ENCODE assay signal across 20 cellular contexts in genomic region chr4:8235224-8235623, GRCh38. TPM values are rescaled to one million over a fixed set of nuclear protein-coding genes. Genes with fewer than 3 reads are reported as not detected.
DNase-seq lines count a peak whose midpoint lies in the region; ATAC-seq and TF ChIP-seq lines count a peak whose summit lies in the region.
"Had no signal": no experiment of that assay in that cellular context is flagged by ENCODE, and none has a peak within 500 bp of the region (broad histone marks: within the 10 kb centered on the region; RNA-seq: fewer than 3 reads in every experiment).

No MANE protein-coding gene starts in this region.

- no peak overlapping the region for H2BK12ac ChIP-seq in mesenchymal stem cell (ENCODE audit: low read length in 2 of 2)

- H2BK15ac ChIP-seq in mesenchymal stem cell (ENCODE audit: low read depth, poor library complexity, severe bottlenecking) = no peak overlapping the region

- peaks cover 10 to 19% (median 10%) of the 10 kb centered on the region in 3 donors for H3K4me1 Mint-ChIP-seq in IgD-negative memory B cell
- no peaks in the 10 kb centered on the region for H3K4me1 Mint-ChIP-seq in progenitor cell of endocrine pancreas (ENCODE audit: low read depth)

- peaks cover 18 to 75% of the 10 kb centered on the region in 2 experiments for H3K36me3 ChIP-seq in mesenchymal stem cell (ENCODE audit: control insufficient read depth in 1 of 2, insufficient read depth in 2 of 2, low read depth in 1 of 2, low read length in 2 of 2)
- peaks cover 67% of the 10 kb centered on the region for H3K36me3 ChIP-seq in lower lobe of right lung

- H3K4me3 ChIP-seq in mesenchymal stem cell (ENCODE audit: insufficient read depth in 1 of 2, low read depth in 1 of 2, low read length in 2 of 2) (no peak overlapping the region), lower lobe of right lung (no peak overlapping the region)
- H3K4me3 ChIP-seq: BLaER1, K562 had no signal

- TF ChIP-seq CTCF in progenitor cell of endocrine pancreas (IDR thresholded peaks at IDR 0.05; ENCODE audit: unreplicated experiment) (no peak), lower lobe of right lung (IDR thresholded peaks at IDR 0.05) (no peak)

- H3K27me3 Mint-ChIP-seq in IgD-negative memory B cell (no peaks in the 10 kb centered on the region), progenitor cell of endocrine pancreas (no peaks in the 10 kb centered on the region)

- no peak overlapping the region for H3K18ac ChIP-seq in mesenchymal stem cell (ENCODE audit: low read depth in 1 of 2, low read length in 2 of 2)

- H3K23ac ChIP-seq in mesenchymal stem cell (ENCODE audit: low read length in 2 of 2) = no peak overlapping the region

- peak overlapping the region in 2 of 3 donors; percentile 3 to 50 for H3K27ac Mint-ChIP-seq in IgD-negative memory B cell
- no peak overlapping the region for H3K27ac Mint-ChIP-seq in progenitor cell of endocrine pancreas
- H3K27ac Mint-ChIP-seq: HFFc6; T-helper 1 cell treated with Interleukin-12 subunit alpha and Interleukin-12 subunit beta and Interleukin-4 antibody, amounts not matched to agents 30 μg/mL and 1 μg/mL, for 36 hours had no signal

- H3K27me3 ChIP-seq in mesenchymal stem cell (ENCODE audit: control insufficient read depth in 1 of 2, insufficient read depth in 1 of 2, low read length in 2 of 2) = no peaks in the 10 kb centered on the region
- no peaks in the 10 kb centered on the region for H3K27me3 ChIP-seq in lower lobe of right lung (ENCODE audit: low read depth)
- H3K27me3 ChIP-seq: BLaER1 had no signal

- no peak overlapping the region for H3K4ac ChIP-seq in mesenchymal stem cell (ENCODE audit: low read depth in 1 of 2, low read length in 2 of 2)

- H4K91ac ChIP-seq in mesenchymal stem cell (ENCODE audit: low read length) = peak overlapping the region; percentile 11

- no peak overlapping the region for H3K4me2 ChIP-seq in mesenchymal stem cell (ENCODE audit: low read length, poor library complexity, severe bottlenecking)
- H3K4me2 ChIP-seq: BLaER1 had no signal

- H3K79me1 ChIP-seq in mesenchymal stem cell (replicated peaks; ENCODE audit: low read length, poor library complexity, severe bottlenecking) = no peaks in the 10 kb centered on the region

- H3K27ac ChIP-seq in mesenchymal stem cell (ENCODE audit: low read length, poor library complexity, severe bottlenecking) (no peak overlapping the region), lower lobe of right lung (no peak overlapping the region)

- intact Hi-C loops in lower lobe of right lung (cut with DNase I) = no loop called here

- H3K9me3 Mint-ChIP-seq in IgD-negative memory B cell (no peaks in the 10 kb centered on the region), progenitor cell of endocrine pancreas (ENCODE audit: low read depth) (no peaks in the 10 kb centered on the region)
- H3K9me3 Mint-ChIP-seq: HFFc6; T-helper 1 cell treated with Interleukin-12 subunit alpha and Interleukin-12 subunit beta and Interleukin-4 antibody, amounts not matched to agents 30 μg/mL and 1 μg/mL, for 36 hours had no signal

- 87% methylated on average over 13 of the region's 13 CpGs for WGBS in mesenchymal stem cell

- no peak overlapping the region for H3K14ac ChIP-seq in mesenchymal stem cell (ENCODE audit: low read length in 2 of 2)

- H3K4me1 ChIP-seq in mesenchymal stem cell (ENCODE audit: control insufficient read depth, insufficient read depth, low read depth, low read length) (peaks cover 23% of the 10 kb centered on the region), lower lobe of right lung (no peaks in the 10 kb centered on the region)

- H3K4me3 Mint-ChIP-seq in IgD-negative memory B cell (peak overlapping the region in 1 of 4 donors; percentile 27), progenitor cell of endocrine pancreas (ENCODE audit: low read depth) (no peak overlapping the region)
- H3K4me3 Mint-ChIP-seq: HFFc6; T-helper 1 cell treated with Interleukin-12 subunit alpha and Interleukin-12 subunit beta and Interleukin-4 antibody, amounts not matched to agents 30 μg/mL and 1 μg/mL, for 36 hours had no signal

- no peak for ATAC-seq in GM21737 (IDR thresholded peaks at IDR 0.05; ENCODE audit: unreplicated experiment)
- ATAC-seq in lower lobe of right lung = no peak
- ATAC-seq: Panc1, SK-N-SH treated with all-trans-retinoic acid at 6 μM for 48 hours had no signal

- no peak overlapping the region for H2AK5ac ChIP-seq in mesenchymal stem cell (ENCODE audit: low read length, severe bottlenecking)

- no peak overlapping the region for H2BK5ac ChIP-seq in mesenchymal stem cell (ENCODE audit: low read depth, low read length, poor library complexity, severe bottlenecking)

- H2AFZ ChIP-seq in mesenchymal stem cell (ENCODE audit: low read depth, low read length) = no peak overlapping the region

- H2BK120ac ChIP-seq in mesenchymal stem cell (ENCODE audit: low read depth, low read length) = no peak overlapping the region

- no peak overlapping the region for H3K9ac ChIP-seq in mesenchymal stem cell (ENCODE audit: low read length)
- H3K9ac ChIP-seq: BLaER1 had no signal

- H3K9me3 ChIP-seq in mesenchymal stem cell (ENCODE audit: control insufficient read depth, low read length) (no peaks in the 10 kb centered on the region), lower lobe of right lung (no peaks in the 10 kb centered on the region)
- H3K9me3 ChIP-seq: BLaER1 had no signal

- DNase-seq in NCI-H1105 treated with DMSO at 0.1 percent for 48 hours (lab: John Stamatoyannopoulos, UW) = peak; percentile 74
- DNase-seq in NCI-H69 (lab: John Stamatoyannopoulos, UW) = peak; percentile 40
- no peak for DNase-seq in mesenchymal stem cell
- no peak for DNase-seq in iPS-NIHi11 (ENCODE audit: low spot score)
- DNase-seq in progenitor cell of endocrine pancreas (ENCODE audit: low spot score, unreplicated experiment) = no peak
- DNase-seq in lower lobe of right lung = no peak
- DNase-seq: DMS 273 treated with DMSO at 0.1 percent for 48 hours, GOT3, HFFc6, NCI-H2107, SHP77 had no signal

- no peak overlapping the region for H4K8ac ChIP-seq in mesenchymal stem cell (ENCODE audit: low read length)

- peaks cover 2% of the 10 kb centered on the region for H3K36me3 Mint-ChIP-seq in IgD-negative memory B cell
- H3K36me3 Mint-ChIP-seq in progenitor cell of endocrine pancreas (ENCODE audit: insufficient read depth) = no peaks in the 10 kb centered on the region

RNA-seq across cellular contexts. Expression of gene HTRA3, which starts 34.3 kb away (rescaled TPM):
- polyA plus RNA-seq in IgD-negative memory B cell = not detected
- polyA plus RNA-seq in mesenchymal stem cell (2013, experiment 1 of 2) = 88.3 TPM
- polyA plus RNA-seq in mesenchymal stem cell (2013, experiment 2 of 2) = 87.5 TPM
- 0.69 and 0.86 TPM in 2 replicates for total RNA-seq in progenitor cell of endocrine pancreas
- total RNA-seq in lower lobe of right lung = 15.5 TPM
- total RNA-seq: K562, NCI-H460 had no signal

RNA-seq across cellular contexts. Expression of gene SH3TC1, which starts 36.1 kb away (rescaled TPM):
- 39.8 TPM for polyA plus RNA-seq in IgD-negative memory B cell
- polyA plus RNA-seq in mesenchymal stem cell (2013, experiment 1 of 2) = 8.0 TPM
- polyA plus RNA-seq in mesenchymal stem cell (2013, experiment 2 of 2) = 7.6 TPM
- total RNA-seq in progenitor cell of endocrine pancreas (11.2 and 12.5 TPM in 2 replicates), lower lobe of right lung (73.1 TPM)
- total RNA-seq: G401 had no signal

Comparison
In these comparisons a context has a peak if more than half of its experiments do, and no peak if none do; other contexts are left out.
1. DNase-seq: peak in NCI-H1105 treated with DMSO at 0.1 percent for 48 hours (single experiment) and NCI-H69 (single experiment); none in mesenchymal stem cell (single experiment), iPS-NIHi11 (single experiment), progenitor cell of endocrine pancreas (single experiment) and lower lobe of right lung (single experiment).